Comparison of ENCODE assay signal across 16 cellular contexts in the genomic region with DNA sequence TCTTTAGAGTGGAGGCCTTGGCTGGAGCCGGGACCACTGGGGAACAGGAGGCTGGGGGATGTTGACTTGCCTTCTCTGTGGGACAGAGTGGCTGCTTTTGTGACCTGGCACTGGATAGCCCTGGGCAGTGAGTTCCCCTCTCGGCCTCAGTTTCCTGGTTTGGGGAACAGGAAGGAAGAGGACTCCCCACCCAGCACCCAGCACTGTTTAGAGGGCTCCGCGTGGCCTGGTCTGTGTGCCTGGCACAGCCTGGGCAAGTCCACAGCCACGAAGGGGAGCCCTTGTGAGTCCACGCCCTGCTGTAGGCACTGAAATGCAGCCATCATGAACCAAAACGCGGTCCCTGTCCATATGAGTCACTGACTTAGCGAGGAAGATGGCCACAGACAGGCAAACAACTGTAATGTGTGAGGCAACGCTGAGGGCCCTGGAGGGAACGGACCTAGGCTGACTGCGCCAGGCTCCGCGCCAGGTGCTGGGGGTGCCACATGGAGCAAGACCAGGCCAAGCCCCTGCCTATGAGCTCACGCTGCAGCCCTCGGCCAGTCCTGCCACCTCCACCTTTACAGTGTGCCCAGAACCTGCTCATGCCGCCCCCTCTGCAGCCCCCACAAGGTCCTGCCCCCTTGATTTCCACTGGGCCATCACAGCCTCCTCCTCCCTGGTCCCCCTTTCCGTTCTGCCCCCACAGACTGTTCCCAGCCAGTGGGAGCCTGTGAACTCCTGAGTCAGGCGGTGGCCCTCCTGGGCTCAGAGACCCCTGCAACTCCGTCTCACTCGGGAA. TPM values are rescaled to one million over a fixed set of nuclear protein-coding genes. Genes with fewer than 3 reads are reported as not detected.
A peak's percentile ranks its signal among the peaks of the same experiment; 100 is the strongest.
DNase-seq lines count a peak whose midpoint lies in the region; ATAC-seq, FAIRE-seq and TF ChIP-seq lines count a peak whose summit lies in the region.
"Had no signal": no experiment of that assay in that cellular context is flagged by ENCODE, and none has a peak within 500 bp of the region (broad histone marks: within the 10 kb centered on the region; RNA-seq: fewer than 3 reads in every experiment).

No MANE protein-coding gene starts in this region.

- H3K4me1 ChIP-seq in endothelial cell of umbilical vein (ENCODE audit: control insufficient read depth, extremely low read depth, insufficient read depth, low read length) (peaks cover 9% of the 10 kb centered on the region), upper lobe of left lung (peaks cover 66 to 92% (median 85%) of the 10 kb centered on the region in 4 donors)

- H3K9ac ChIP-seq in endothelial cell of umbilical vein (replicated peaks; ENCODE audit: extremely low read depth, insufficient read depth, low read length): no peak overlapping the region

- H3K9me3 Mint-ChIP-seq in mesothelial cell of epicardium: no peaks in the 10 kb centered on the region
- H3K9me3 Mint-ChIP-seq: stimulated activated naive CD8-positive, alpha-beta T cell treated with anti-CD3 and anti-CD28 coated beads, Interleukin-15, Interleukin-2, amounts not matched to agents 100 ng/mL and 50 ng/mL, for 24 hours had no signal

- 60 to 88% methylated on average over 5 to 17 of the region's 21 CpGs for WGBS in upper lobe of left lung, 2 donors

- H3K36me3 ChIP-seq in endothelial cell of umbilical vein (ENCODE audit: control insufficient read depth in 2 of 2, extremely low read depth in 1 of 2, insufficient read depth in 2 of 2, low read length in 2 of 2) (no peaks in the 10 kb centered on the region), upper lobe of left lung (peaks cover 0 to 4% (median 2%) of the 10 kb centered on the region in 4 donors)

- intact Hi-C loops in Right ventricle myocardium inferior (cut with DNase I) (no loop called here), left cardiac atrium (cut with DNase I) (no loop called here), endothelial cell of umbilical vein (cut with micrococcal nuclease) (no loop called here)

- peaks cover 26% of the 10 kb centered on the region for H3K79me2 ChIP-seq in endothelial cell of umbilical vein (ENCODE audit: control insufficient read depth, insufficient read depth, low read length)

- H3K4me1 Mint-ChIP-seq in mesothelial cell of epicardium: peaks cover 46% of the 10 kb centered on the region

- no peak for TF ChIP-seq CTCF in endothelial cell of umbilical vein (IDR thresholded peaks at IDR 0.05; ENCODE audit: extremely low read depth in 1 of 2, insufficient read depth in 1 of 2, low read depth in 1 of 2, low read length in 2 of 2)
- TF ChIP-seq CTCF in mesothelial cell of epicardium (IDR thresholded peaks at IDR 0.05; ENCODE audit: unreplicated experiment): no peak
- TF ChIP-seq CTCF in upper lobe of left lung (IDR thresholded peaks at IDR 0.05): no peak

- POLR2A ChIA-PET in endothelial cell of umbilical vein (lab: Charles Lee): no interaction called here

- peak overlapping the region; percentile 84 for H3K27ac Mint-ChIP-seq in mesothelial cell of epicardium
- H3K27ac Mint-ChIP-seq: stimulated activated naive CD8-positive, alpha-beta T cell treated with anti-CD3 and anti-CD28 coated beads, Interleukin-15, Interleukin-2, amounts not matched to agents 100 ng/mL and 50 ng/mL, for 24 hours had no signal

- CTCF ChIA-PET in endothelial cell of umbilical vein (lab: Charles Lee): no interaction called here

- DNase-seq in Right ventricle myocardium inferior (ENCODE audit: missing footprints): no peak
- no peak for DNase-seq in left cardiac atrium
- peak; percentile 6 for DNase-seq in endothelial cell of umbilical vein (ENCODE audit: low read depth, low spot score)
- no peak for DNase-seq in mesothelial cell of epicardium (ENCODE audit: low spot score in 2 of 2, unreplicated experiment in 2 of 2)
- DNase-seq in upper lobe of left lung: no peak
- no peak for DNase-seq in activated gamma-delta T cell (lab: John Stamatoyannopoulos, UW)
- no peak for DNase-seq in NCI-H510A treated with DMSO at 0.1 percent for 48 hours (lab: John Stamatoyannopoulos, UW)
- DNase-seq: DND-41; erythroblast; kidney; NCI-H2171 treated with DMSO at 0.1 percent for 48 hours; stimulated activated CD4-positive, alpha-beta T cell treated with anti-CD3 and anti-CD28 coated beads, Interleukin-2, amount 100 ng/mL, for 48 hours had no signal

- no peaks in the 10 kb centered on the region for H3K27me3 Mint-ChIP-seq in mesothelial cell of epicardium (ENCODE audit: low read depth)
- H3K27me3 Mint-ChIP-seq: stimulated activated naive CD8-positive, alpha-beta T cell treated with anti-CD3 and anti-CD28 coated beads, Interleukin-15, Interleukin-2, amounts not matched to agents 100 ng/mL and 50 ng/mL, for 24 hours had no signal

- H4K20me1 ChIP-seq in endothelial cell of umbilical vein (replicated peaks; ENCODE audit: control insufficient read depth, extremely low read depth, insufficient read depth, low read length): no peaks in the 10 kb centered on the region

- no peak overlapping the region for H3K4me3 Mint-ChIP-seq in mesothelial cell of epicardium
- H3K4me3 Mint-ChIP-seq: stimulated activated naive CD8-positive, alpha-beta T cell treated with anti-CD3 and anti-CD28 coated beads, Interleukin-15, Interleukin-2, amounts not matched to agents 100 ng/mL and 50 ng/mL, for 24 hours had no signal

- dilution Hi-C loops in endothelial cell of umbilical vein (cut with MboI; ENCODE audit: extremely low pct_ligation_motif_present, low sequenced_read_pairs): no loop called here

- H3K27me3 ChIP-seq in endothelial cell of umbilical vein (ENCODE audit: control insufficient read depth in 2 of 2, insufficient read depth in 2 of 2, low read length in 2 of 2) (no peaks in the 10 kb centered on the region), upper lobe of left lung (no peaks in the 10 kb centered on the region)

- H3K4me3 ChIP-seq in endothelial cell of umbilical vein (replicated peaks in 1 of 3; ENCODE audit: insufficient read depth in 1 of 3, low read depth in 1 of 3, low read length in 3 of 3) (no peak overlapping the region), upper lobe of left lung (no peak overlapping the region)

- no TSS peak for BruUV-seq in endothelial cell of umbilical vein (replicated peaks; lab: Mats Ljungman, UMichigan)

- no peak overlapping the region for H2AFZ ChIP-seq in endothelial cell of umbilical vein (ENCODE audit: low read depth, low read length)

- H3K27ac ChIP-seq in endothelial cell of umbilical vein (ENCODE audit: insufficient read depth, low read depth, low read length) (no peak overlapping the region), upper lobe of left lung (peak overlapping the region; percentile 46 to 74 (median 60))

- H3K9me1 ChIP-seq in endothelial cell of umbilical vein (replicated peaks; ENCODE audit: control insufficient read depth, extremely low read depth, insufficient read depth, low read length): no peaks in the 10 kb centered on the region

- no peaks in the 10 kb centered on the region for H3K9me3 ChIP-seq in endothelial cell of umbilical vein (replicated peaks; ENCODE audit: control insufficient read depth, insufficient read depth, low read length)
- H3K9me3 ChIP-seq in upper lobe of left lung: no peaks in the 10 kb centered on the region

- ATAC-seq in Right ventricle myocardium inferior (peak; percentile 8), left cardiac atrium (no peak), upper lobe of left lung (ENCODE audit: low FRiP score in 2 of 2) (peak in 1 of 2 donors; percentile 46), GM18861 (IDR thresholded peaks at IDR 0.05; ENCODE audit: unreplicated experiment) (no peak)

- H3K36me3 Mint-ChIP-seq in mesothelial cell of epicardium: peaks cover 3% of the 10 kb centered on the region

- TF ChIP-seq POLR2A in endothelial cell of umbilical vein (IDR thresholded peaks at IDR 0.05; ENCODE audit: low read depth, low read length): no peak
- TF ChIP-seq POLR2A in upper lobe of left lung (IDR thresholded peaks at IDR 0.05): no peak

- no peak for FAIRE-seq in endothelial cell of umbilical vein (lab: Jason Lieb, UNC)
- FAIRE-seq: kidney, TTC549 had no signal

- no peak overlapping the region for H3K4me2 ChIP-seq in endothelial cell of umbilical vein (ENCODE audit: insufficient read depth, low read length)

- no peak for TF ChIP-seq EP300 in upper lobe of left lung (IDR thresholded peaks at IDR 0.05)

RNA-seq across cellular contexts. Expression of a gene that starts 35.5 kb away (rescaled TPM):
- total RNA-seq in Right ventricle myocardium inferior (16.2 TPM), left cardiac atrium (10 to 100 TPM; 15.8 to 17.2 TPM), endothelial cell of umbilical vein (49.6 and 55.4 TPM in 2 replicates), mesothelial cell of epicardium (101 to 103 TPM (median 102 TPM) in 3 replicates), upper lobe of left lung (10 to 100 TPM; 23.4 to 88.2 (median 54.4) TPM)
- 39.8 and 48.4 TPM in 2 replicates for polyA plus RNA-seq in endothelial cell of umbilical vein
- polyA plus RNA-seq in endothelial cell of umbilical vein (2011; cell fraction: cytosol; rRNA removed): 24.3 and 32.3 TPM in 2 replicates
- 24.1 and 24.3 TPM in 2 replicates for polyA plus RNA-seq in endothelial cell of umbilical vein (2011; cell fraction: nucleus; rRNA removed)
- polyA plus RNA-seq in endothelial cell of umbilical vein (2012): 26.5 and 39.9 TPM in 2 replicates
- 21.3 and 22.5 TPM in 2 replicates for polyA minus RNA-seq in endothelial cell of umbilical vein
- 28.0 TPM for polyA minus RNA-seq in endothelial cell of umbilical vein (2011; cell fraction: cytosol; rRNA and poly(A)+ RNA removed)
- 14.5 and 29.1 TPM in 2 replicates for polyA minus RNA-seq in endothelial cell of umbilical vein (2011; cell fraction: nucleus; rRNA and poly(A)+ RNA removed)

RNA-seq across cellular contexts. Expression of a gene that starts 35.7 kb away (rescaled TPM):
- total RNA-seq in Right ventricle myocardium inferior (not detected), left cardiac atrium (not detected), endothelial cell of umbilical vein (not detected in 2 replicates), mesothelial cell of epicardium (11.7 to 14.8 TPM (median 12.2 TPM) in 3 replicates), upper lobe of left lung (under 1 TPM in 1 of 6 donors, not detected in 5; 0.47 TPM)
- polyA plus RNA-seq in endothelial cell of umbilical vein: 0.06 TPM in 1 of 2 replicates, not detected in the other
- polyA plus RNA-seq in endothelial cell of umbilical vein (2011; cell fraction: cytosol; rRNA removed): not detected in 2 replicates
- polyA plus RNA-seq in endothelial cell of umbilical vein (2011; cell fraction: nucleus; rRNA removed): not detected in 2 replicates
- not detected in 2 replicates for polyA plus RNA-seq in endothelial cell of umbilical vein (2012)
- 0.13 TPM in 1 of 2 replicates, not detected in the other for polyA minus RNA-seq in endothelial cell of umbilical vein
- not detected for polyA minus RNA-seq in endothelial cell of umbilical vein (2011; cell fraction: cytosol; rRNA and poly(A)+ RNA removed)
- not detected in 2 replicates for polyA minus RNA-seq in endothelial cell of umbilical vein (2011; cell fraction: nucleus; rRNA and poly(A)+ RNA removed)
- total RNA-seq: A172 had no signal

RNA-seq across cellular contexts. Expression of a gene that starts 43.0 kb away (rescaled TPM):
- total RNA-seq in Right ventricle myocardium inferior: not detected
- not detected for total RNA-seq in left cardiac atrium
- total RNA-seq in endothelial cell of umbilical vein: not detected in 2 replicates
- polyA plus RNA-seq in endothelial cell of umbilical vein: not detected in 2 replicates
- not detected in 2 replicates for polyA plus RNA-seq in endothelial cell of umbilical vein (2011; cell fraction: cytosol; rRNA removed)
- not detected in 2 replicates for polyA plus RNA-seq in endothelial cell of umbilical vein (2011; cell fraction: nucleus; rRNA removed)
- polyA plus RNA-seq in endothelial cell of umbilical vein (2012): not detected in 2 replicates
- polyA minus RNA-seq in endothelial cell of umbilical vein: not detected in 2 replicates
- polyA minus RNA-seq in endothelial cell of umbilical vein (2011; cell fraction: cytosol; rRNA and poly(A)+ RNA removed): not detected
- not detected in 2 replicates for polyA minus RNA-seq in endothelial cell of umbilical vein (2011; cell fraction: nucleus; rRNA and poly(A)+ RNA removed)
- not detected in 3 replicates for total RNA-seq in mesothelial cell of epicardium
- 1 to 10 TPM in 1 of 6 donors, under 1 TPM in 1, not detected in 4; 0.83 to 1.3 TPM for total RNA-seq in upper lobe of left lung
- total RNA-seq: A172, kidney had no signal
